1 cellular context compared by ENCODE assay signal in the genomic region with DNA sequence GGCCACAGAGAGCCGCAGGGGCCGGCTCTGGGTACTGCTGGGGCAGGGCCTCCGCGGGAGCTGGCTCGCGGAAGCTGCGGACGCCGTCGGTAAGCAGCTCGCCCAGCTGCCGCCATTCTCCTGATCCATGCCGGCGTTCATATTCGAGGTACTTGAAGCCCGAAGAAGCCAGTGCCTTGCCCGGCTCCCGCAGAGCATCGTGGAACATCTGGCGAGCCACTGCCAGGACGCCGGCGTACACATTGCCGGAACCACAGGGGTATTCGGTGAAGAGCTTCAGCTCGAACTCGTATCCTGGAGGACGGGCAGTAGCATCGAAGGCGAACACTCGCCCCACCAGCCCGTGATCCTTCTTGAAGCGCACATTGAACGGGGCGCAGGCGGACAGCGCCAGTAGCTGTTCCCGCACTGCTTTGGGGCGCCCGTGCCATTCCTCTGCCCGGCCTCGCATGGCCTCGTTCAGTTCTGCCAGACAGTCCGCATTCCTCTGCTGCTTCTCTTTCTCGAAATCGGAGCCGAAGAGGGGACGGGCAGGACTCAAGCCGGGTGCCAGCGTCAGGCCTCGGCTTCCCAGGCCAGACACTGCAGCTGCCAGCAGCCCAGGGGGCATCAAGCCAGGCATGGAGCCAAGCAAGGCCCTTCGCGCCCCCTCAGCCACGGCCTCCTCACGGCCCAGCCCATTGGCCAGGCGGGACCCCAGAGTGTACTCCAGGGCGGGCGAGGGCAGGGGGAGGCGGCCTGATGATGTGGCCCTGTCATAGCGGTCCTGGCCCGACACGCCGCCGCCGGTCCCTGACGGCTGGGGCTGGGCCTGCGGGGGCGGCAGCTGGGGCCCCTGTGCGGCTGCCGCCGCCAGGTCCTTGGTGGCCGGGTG.
TF ChIP-seq lines count a peak whose summit lies in the region.

No MANE protein-coding gene starts in this region.

TF ChIP-seq in SK-N-SH treated with all-trans-retinoic acid at 6 μM for 48 hours, 23 proteins besides CTCF, POLR2A, EP300 and RAD21:
- TF ChIP-seq, protein P1, sequence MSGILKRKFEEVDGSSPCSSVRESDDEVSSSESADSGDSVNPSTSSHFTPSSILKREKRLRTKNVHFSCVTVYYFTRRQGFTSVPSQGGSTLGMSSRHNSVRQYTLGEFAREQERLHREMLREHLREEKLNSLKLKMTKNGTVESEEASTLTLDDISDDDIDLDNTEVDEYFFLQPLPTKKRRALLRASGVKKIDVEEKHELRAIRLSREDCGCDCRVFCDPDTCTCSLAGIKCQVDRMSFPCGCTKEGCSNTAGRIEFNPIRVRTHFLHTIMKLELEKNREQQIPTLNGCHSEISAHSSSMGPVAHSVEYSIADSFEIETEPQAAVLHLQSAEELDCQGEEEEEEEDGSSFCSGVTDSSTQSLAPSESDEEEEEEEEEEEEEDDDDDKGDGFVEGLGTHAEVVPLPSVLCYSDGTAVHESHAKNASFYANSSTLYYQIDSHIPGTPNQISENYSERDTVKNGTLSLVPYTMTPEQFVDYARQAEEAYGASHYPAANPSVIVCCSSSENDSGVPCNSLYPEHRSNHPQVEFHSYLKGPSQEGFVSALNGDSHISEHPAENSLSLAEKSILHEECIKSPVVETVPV (CRISPR knock-in tag; IDR thresholded peaks at IDR 0.05) = no peak
- TF ChIP-seq, protein P2, sequence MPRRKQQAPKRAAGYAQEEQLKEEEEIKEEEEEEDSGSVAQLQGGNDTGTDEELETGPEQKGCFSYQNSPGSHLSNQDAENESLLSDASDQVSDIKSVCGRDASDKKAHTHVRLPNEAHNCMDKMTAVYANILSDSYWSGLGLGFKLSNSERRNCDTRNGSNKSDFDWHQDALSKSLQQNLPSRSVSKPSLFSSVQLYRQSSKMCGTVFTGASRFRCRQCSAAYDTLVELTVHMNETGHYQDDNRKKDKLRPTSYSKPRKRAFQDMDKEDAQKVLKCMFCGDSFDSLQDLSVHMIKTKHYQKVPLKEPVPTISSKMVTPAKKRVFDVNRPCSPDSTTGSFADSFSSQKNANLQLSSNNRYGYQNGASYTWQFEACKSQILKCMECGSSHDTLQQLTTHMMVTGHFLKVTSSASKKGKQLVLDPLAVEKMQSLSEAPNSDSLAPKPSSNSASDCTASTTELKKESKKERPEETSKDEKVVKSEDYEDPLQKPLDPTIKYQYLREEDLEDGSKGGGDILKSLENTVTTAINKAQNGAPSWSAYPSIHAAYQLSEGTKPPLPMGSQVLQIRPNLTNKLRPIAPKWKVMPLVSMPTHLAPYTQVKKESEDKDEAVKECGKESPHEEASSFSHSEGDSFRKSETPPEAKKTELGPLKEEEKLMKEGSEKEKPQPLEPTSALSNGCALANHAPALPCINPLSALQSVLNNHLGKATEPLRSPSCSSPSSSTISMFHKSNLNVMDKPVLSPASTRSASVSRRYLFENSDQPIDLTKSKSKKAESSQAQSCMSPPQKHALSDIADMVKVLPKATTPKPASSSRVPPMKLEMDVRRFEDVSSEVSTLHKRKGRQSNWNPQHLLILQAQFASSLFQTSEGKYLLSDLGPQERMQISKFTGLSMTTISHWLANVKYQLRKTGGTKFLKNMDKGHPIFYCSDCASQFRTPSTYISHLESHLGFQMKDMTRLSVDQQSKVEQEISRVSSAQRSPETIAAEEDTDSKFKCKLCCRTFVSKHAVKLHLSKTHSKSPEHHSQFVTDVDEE (CRISPR knock-in tag; IDR thresholded peaks at IDR 0.05) = no peak
- TF ChIP-seq ZFP3 (CRISPR knock-in tag; IDR thresholded peaks at IDR 0.05) = no peak
- no peak for TF ChIP-seq ZNF565 (CRISPR knock-in tag; conservative IDR thresholded peaks at IDR 0.05; ENCODE audit: low read depth)
- TF ChIP-seq ESRRG (CRISPR knock-in tag; IDR thresholded peaks at IDR 0.05) = no peak
- TF ChIP-seq, protein P3, sequence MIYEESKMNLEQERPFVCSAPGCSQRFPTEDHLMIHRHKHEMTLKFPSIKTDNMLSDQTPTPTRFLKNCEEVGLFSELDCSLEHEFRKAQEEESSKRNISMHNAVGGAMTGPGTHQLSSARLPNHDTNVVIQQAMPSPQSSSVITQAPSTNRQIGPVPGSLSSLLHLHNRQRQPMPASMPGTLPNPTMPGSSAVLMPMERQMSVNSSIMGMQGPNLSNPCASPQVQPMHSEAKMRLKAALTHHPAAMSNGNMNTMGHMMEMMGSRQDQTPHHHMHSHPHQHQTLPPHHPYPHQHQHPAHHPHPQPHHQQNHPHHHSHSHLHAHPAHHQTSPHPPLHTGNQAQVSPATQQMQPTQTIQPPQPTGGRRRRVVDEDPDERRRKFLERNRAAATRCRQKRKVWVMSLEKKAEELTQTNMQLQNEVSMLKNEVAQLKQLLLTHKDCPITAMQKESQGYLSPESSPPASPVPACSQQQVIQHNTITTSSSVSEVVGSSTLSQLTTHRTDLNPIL (CRISPR knock-in tag; IDR thresholded peaks at IDR 0.05; ENCODE audit: low read depth) = no peak
- TF ChIP-seq RARB (CRISPR knock-in tag; IDR thresholded peaks at IDR 0.05) = no peak
- TF ChIP-seq OSR1 (CRISPR knock-in tag; IDR thresholded peaks at IDR 0.05) = no peak
- TF ChIP-seq, protein P4, sequence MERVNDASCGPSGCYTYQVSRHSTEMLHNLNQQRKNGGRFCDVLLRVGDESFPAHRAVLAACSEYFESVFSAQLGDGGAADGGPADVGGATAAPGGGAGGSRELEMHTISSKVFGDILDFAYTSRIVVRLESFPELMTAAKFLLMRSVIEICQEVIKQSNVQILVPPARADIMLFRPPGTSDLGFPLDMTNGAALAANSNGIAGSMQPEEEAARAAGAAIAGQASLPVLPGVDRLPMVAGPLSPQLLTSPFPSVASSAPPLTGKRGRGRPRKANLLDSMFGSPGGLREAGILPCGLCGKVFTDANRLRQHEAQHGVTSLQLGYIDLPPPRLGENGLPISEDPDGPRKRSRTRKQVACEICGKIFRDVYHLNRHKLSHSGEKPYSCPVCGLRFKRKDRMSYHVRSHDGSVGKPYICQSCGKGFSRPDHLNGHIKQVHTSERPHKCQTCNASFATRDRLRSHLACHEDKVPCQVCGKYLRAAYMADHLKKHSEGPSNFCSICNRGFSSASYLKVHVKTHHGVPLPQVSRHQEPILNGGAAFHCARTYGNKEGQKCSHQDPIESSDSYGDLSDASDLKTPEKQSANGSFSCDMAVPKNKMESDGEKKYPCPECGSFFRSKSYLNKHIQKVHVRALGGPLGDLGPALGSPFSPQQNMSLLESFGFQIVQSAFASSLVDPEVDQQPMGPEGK (CRISPR knock-in tag; IDR thresholded peaks at IDR 0.05; ENCODE audit: borderline replicate concordance) = no peak
- TF ChIP-seq TCF4 (CRISPR knock-in tag; IDR thresholded peaks at IDR 0.05; ENCODE audit: borderline replicate concordance) = no peak
- TF ChIP-seq ZNF70 (CRISPR knock-in tag; IDR thresholded peaks at IDR 0.05) = no peak
- TF ChIP-seq ARNTL (CRISPR knock-in tag; IDR thresholded peaks at IDR 0.05; ENCODE audit: borderline replicate concordance, low read depth) = no peak
- no peak for TF ChIP-seq SNAI2 (CRISPR knock-in tag; IDR thresholded peaks at IDR 0.05)
- no peak for TF ChIP-seq PPARA (CRISPR knock-in tag; IDR thresholded peaks at IDR 0.05; ENCODE audit: borderline replicate concordance)
- TF ChIP-seq GLIS3 (CRISPR knock-in tag; IDR thresholded peaks at IDR 0.05) = no peak
- TF ChIP-seq TOX (CRISPR knock-in tag; IDR thresholded peaks at IDR 0.05; ENCODE audit: borderline replicate concordance) = no peak
- TF ChIP-seq ZNF8 (CRISPR knock-in tag; IDR thresholded peaks at IDR 0.05) = no peak
